18 cellular contexts compared by ENCODE assay signal in the genomic region with DNA sequence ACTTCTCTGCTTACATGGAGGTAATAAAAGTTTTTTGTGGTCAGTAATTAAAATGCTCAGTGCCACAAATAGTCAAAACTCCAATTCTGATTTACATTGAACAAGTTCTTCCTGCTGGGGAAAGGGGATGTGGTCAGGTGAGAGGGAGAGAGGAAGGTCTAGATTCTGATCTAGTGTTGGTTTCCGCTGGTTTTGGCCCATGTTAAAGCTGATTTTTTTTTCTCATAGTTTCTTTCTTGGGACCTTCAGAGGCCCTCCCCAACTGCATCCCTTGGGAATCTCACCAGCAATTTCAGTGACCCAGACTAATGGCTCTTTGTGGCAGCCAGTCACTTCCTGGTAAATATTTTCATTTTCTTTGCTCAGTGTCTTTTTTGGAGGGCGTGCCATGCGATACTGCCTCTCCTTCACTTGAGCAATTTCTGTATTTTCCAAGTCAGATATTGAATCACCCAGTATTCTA.
DNase-seq lines count a peak whose midpoint lies in the region; ATAC-seq and TF ChIP-seq lines count a peak whose summit lies in the region.
"Had no signal": no experiment of that assay in that cellular context is flagged by ENCODE, and none has a peak within 500 bp of the region (broad histone marks: within the 10 kb centered on the region; RNA-seq: fewer than 3 reads in every experiment).

No MANE protein-coding gene starts in this region.

- TF ChIP-seq CTCF in DOHH2 (IDR thresholded peaks at IDR 0.05; ENCODE audit: low read depth, low read length, poor library complexity, severe bottlenecking) (no peak), coronary artery (IDR thresholded peaks at IDR 0.05) (no peak), neural progenitor cell (IDR thresholded peaks at IDR 0.05) (no peak)

- H3K36me3 ChIP-seq in DOHH2 (ENCODE audit: control insufficient read depth, low read length) = no peaks in the 10 kb centered on the region
- H3K36me3 ChIP-seq in neural progenitor cell = no peaks in the 10 kb centered on the region
- H3K36me3 ChIP-seq: BE2C, gastrocnemius medialis, MG63, sigmoid colon had no signal

- H3K4me2 ChIP-seq in DOHH2 (ENCODE audit: low read length) = peak overlapping the region; percentile 29
- no peak overlapping the region for H3K4me2 ChIP-seq in neural progenitor cell

- H4K20me1 ChIP-seq in DOHH2 (ENCODE audit: control insufficient read depth, insufficient read depth, low read depth, low read length) = no peaks in the 10 kb centered on the region
- no peaks in the 10 kb centered on the region for H4K20me1 ChIP-seq in neural progenitor cell (ENCODE audit: low read depth)

- no peaks in the 10 kb centered on the region for H3K36me3 Mint-ChIP-seq in neural progenitor cell
- H3K36me3 Mint-ChIP-seq: activated naive CD8-positive, alpha-beta T cell; naive B cell had no signal

- ATAC-seq in GM18909 (IDR thresholded peaks at IDR 0.05; ENCODE audit: poor library complexity, unreplicated experiment) (peak; percentile 50), HG03457 (IDR thresholded peaks at IDR 0.05; ENCODE audit: unreplicated experiment) (no peak), HG03095 (IDR thresholded peaks at IDR 0.05; ENCODE audit: unreplicated experiment) (no peak)
- ATAC-seq: gastrocnemius medialis, HCT116 had no signal

- H3K4me3 ChIP-seq in DOHH2 (ENCODE audit: low read length) (no peak overlapping the region), coronary artery (no peak overlapping the region), neural progenitor cell (no peak overlapping the region)
- H3K4me3 ChIP-seq: gastrocnemius medialis, MG63, sigmoid colon had no signal

- peaks cover under 1% of the 10 kb centered on the region for H3K4me1 Mint-ChIP-seq in neural progenitor cell

- no peaks in the 10 kb centered on the region; the same call in 1 of the 2 replicates for H3K9me2 ChIP-seq in DOHH2 (replicated peaks; ENCODE audit: control insufficient read depth, low read length)

- no peaks in the 10 kb centered on the region for H3K9me3 Mint-ChIP-seq in neural progenitor cell

- H3F3A ChIP-seq in DOHH2 (ENCODE audit: control insufficient read depth, insufficient read depth) (no peaks in the 10 kb centered on the region), neural progenitor cell (ENCODE audit: low read depth) (no peaks in the 10 kb centered on the region)

- H2AFZ ChIP-seq in neural progenitor cell (replicated peaks) = no peak overlapping the region

- DNase-seq in HT1080 (ENCODE audit: low read depth) (peak; percentile 67), coronary artery (ENCODE audit: low spot score) (no peak), neural progenitor cell (ENCODE audit: low spot score) (no peak), NCI-H82 treated with DMSO at 0.1 percent for 48 hours (lab: John Stamatoyannopoulos, UW; ENCODE audit: unreplicated experiment) (no peak)
- DNase-seq: BE2C, gastrocnemius medialis, GDM1, MG63, naive B cell, OCI-M1, sigmoid colon, T-helper 9 cell had no signal

- H3K9me3 ChIP-seq in DOHH2 (ENCODE audit: control insufficient read depth, insufficient read depth, low read length) (no peaks in the 10 kb centered on the region), neural progenitor cell (ENCODE audit: low read depth) (no peaks in the 10 kb centered on the region)
- H3K9me3 ChIP-seq: BE2C, gastrocnemius medialis, MG63, sigmoid colon had no signal

- H3K4me1 ChIP-seq in DOHH2 (ENCODE audit: control insufficient read depth, low read length) (peaks cover 7% of the 10 kb centered on the region), neural progenitor cell (peaks cover under 1% of the 10 kb centered on the region)
- H3K4me1 ChIP-seq: BE2C, gastrocnemius medialis, sigmoid colon had no signal

- H3K4me3 Mint-ChIP-seq in neural progenitor cell = no peak overlapping the region
- H3K4me3 Mint-ChIP-seq: activated naive CD8-positive, alpha-beta T cell had no signal

- H3K27ac ChIP-seq in DOHH2 (ENCODE audit: low read depth, low read length) = no peak overlapping the region
- peak overlapping the region; percentile 1 to 49 for H3K27ac ChIP-seq in coronary artery
- no peak overlapping the region for H3K27ac ChIP-seq in neural progenitor cell
- H3K27ac ChIP-seq: gastrocnemius medialis, sigmoid colon had no signal

- H3K9ac ChIP-seq in neural progenitor cell = no peak overlapping the region

- H3K27me3 Mint-ChIP-seq in neural progenitor cell (ENCODE audit: insufficient read depth, low read depth) = no peaks in the 10 kb centered on the region
- H3K27me3 Mint-ChIP-seq: naive B cell had no signal

- H3K27me3 ChIP-seq in DOHH2 (ENCODE audit: control insufficient read depth, low read length) (no peaks in the 10 kb centered on the region), neural progenitor cell (no peaks in the 10 kb centered on the region)
- H3K27me3 ChIP-seq: BE2C, gastrocnemius medialis, MG63, sigmoid colon had no signal

- no peak overlapping the region for H3K27ac Mint-ChIP-seq in neural progenitor cell
- H3K27ac Mint-ChIP-seq: activated naive CD8-positive, alpha-beta T cell; naive B cell had no signal

- no peaks in the 10 kb centered on the region for H3K79me2 ChIP-seq in DOHH2 (ENCODE audit: control insufficient read depth, low read length)
- H3K79me2 ChIP-seq in neural progenitor cell (ENCODE audit: low read depth) = no peaks in the 10 kb centered on the region

Comparison
In these comparisons a context has a peak if more than half of its experiments do, and no peak if none do; other contexts are left out.
1. H3K27ac ChIP-seq: peak in coronary artery (2 of 2); none in DOHH2 (single experiment) and neural progenitor cell (single experiment).